Comparison of ENCODE assay signal across 8 cellular contexts in genomic region chr19:14118165-14119051, GRCh38. TPM values are rescaled to one million over a fixed set of nuclear protein-coding genes. Genes with fewer than 3 reads are reported as not detected.
DNase-seq lines count a peak whose midpoint lies in the region; ATAC-seq and TF ChIP-seq lines count a peak whose summit lies in the region.

No MANE protein-coding gene starts in this region.

- intact Hi-C loops in aorta (cut with DNase I): loop anchor here (5.0 kb wide), 1 partner anchor 36 kb away; no protein-coding TSS in a partner anchor

- H3K9me3 Mint-ChIP-seq in nephron progenitor cell: no peaks in the 10 kb centered on the region

- TF ChIP-seq CTCF in OCI-LY1 (IDR thresholded peaks at IDR 0.05; ENCODE audit: low read length): no peak
- TF ChIP-seq CTCF in foreskin keratinocyte (conservative IDR thresholded peaks at IDR 0.05): no peak
- TF ChIP-seq CTCF in nephron progenitor cell (IDR thresholded peaks at IDR 0.05): no peak

- H4K20me1 ChIP-seq in OCI-LY1 (ENCODE audit: insufficient read depth, low read length): no peaks in the 10 kb centered on the region

- H3K4me3 Mint-ChIP-seq in nephron progenitor cell: peak overlapping the region; percentile 88

- peaks cover 41% of the 10 kb centered on the region for H3K4me1 ChIP-seq in OCI-LY1 (ENCODE audit: insufficient read depth, low read length, severe bottlenecking)
- no peaks in the 10 kb centered on the region for H3K4me1 ChIP-seq in foreskin keratinocyte
- H3K4me1 ChIP-seq in aorta (ENCODE audit: control insufficient read depth in 1 of 2, insufficient read depth in 2 of 2, low read length in 2 of 2): no peaks in the 10 kb centered on the region

- DNase-seq in activated effector memory CD4-positive, alpha-beta T cell treated with anti-CD3 and anti-CD28 coated beads, Interleukin-2, amount 50 U/mL, for 16 hours: peak; percentile 70
- DNase-seq in foreskin keratinocyte (peak; percentile 24 to 38), nephron progenitor cell (no peak), aorta (peak; percentile 89 to 91), NCI-H1048 (lab: John Stamatoyannopoulos, UW) (no peak)

- ATAC-seq in GM18499 (IDR thresholded peaks at IDR 0.05; ENCODE audit: insufficient read depth, unreplicated experiment) (peak; percentile 1), HG02943 (IDR thresholded peaks at IDR 0.05; ENCODE audit: low read depth, unreplicated experiment) (peak; percentile 24), foreskin keratinocyte (no peak), aorta (ENCODE audit: low FRiP score) (peak; percentile 83)

- peak overlapping the region; percentile 75 for H3K9ac ChIP-seq in OCI-LY1 (ENCODE audit: low read length)

- H3K36me3 ChIP-seq in OCI-LY1 (ENCODE audit: insufficient read depth, low read length) (peaks cover 6% of the 10 kb centered on the region; the same call in 1 of the 2 replicates), aorta (ENCODE audit: control insufficient read depth in 1 of 2, insufficient read depth in 2 of 2, low read length in 1 of 2) (no peaks in the 10 kb centered on the region)

- H3K4me2 ChIP-seq in OCI-LY1 (ENCODE audit: low read length): peak overlapping the region; percentile 92

- H3K27ac ChIP-seq in OCI-LY1 (ENCODE audit: low read depth, low read length, poor library complexity, severe bottlenecking) (peak overlapping the region; percentile 63), foreskin keratinocyte (no peak overlapping the region), aorta (ENCODE audit: low read depth in 1 of 2, low read length in 2 of 2) (peak overlapping the region; percentile 94 to 97)

- H3K27ac Mint-ChIP-seq in nephron progenitor cell: peak overlapping the region; percentile 100

- H3K4me3 ChIP-seq in OCI-LY1 (ENCODE audit: low read depth, low read length, poor library complexity, severe bottlenecking) (peak overlapping the region; percentile 69), aorta (ENCODE audit: low read length in 2 of 2) (peak overlapping the region in 1 of 2 donors; percentile 0)

- H3F3A ChIP-seq in OCI-LY1 (ENCODE audit: insufficient read depth, low read length): 0 out of 2 replicates have a peak, but pooled peaks cover 4% of the 10 kb centered on the region

- H3K27me3 ChIP-seq in OCI-LY1 (ENCODE audit: insufficient read depth, low read length) (no peaks in the 10 kb centered on the region), foreskin keratinocyte (no peaks in the 10 kb centered on the region), aorta (ENCODE audit: control insufficient read depth in 1 of 2, insufficient read depth in 2 of 2, low read length in 1 of 2) (no peaks in the 10 kb centered on the region)

- H3K36me3 Mint-ChIP-seq in nephron progenitor cell (ENCODE audit: low read depth): peaks cover 9% of the 10 kb centered on the region

- H3K9me3 ChIP-seq in OCI-LY1 (ENCODE audit: low read length) (no peaks in the 10 kb centered on the region), aorta (ENCODE audit: control insufficient read depth, low read length) (no peaks in the 10 kb centered on the region)

- H3K27me3 Mint-ChIP-seq in nephron progenitor cell (ENCODE audit: low read depth, poor library complexity): peaks cover 2% of the 10 kb centered on the region

- H3K4me1 Mint-ChIP-seq in nephron progenitor cell: peaks cover 52% of the 10 kb centered on the region

- no peaks in the 10 kb centered on the region for H3K9me2 ChIP-seq in OCI-LY1 (ENCODE audit: low read depth, low read length)

- H3K79me2 ChIP-seq in OCI-LY1 (ENCODE audit: insufficient read depth, low read length): no peaks in the 10 kb centered on the region

- 4 to 6% methylated on average over 50 to 61 of the region's 61 CpGs for WGBS in aorta, 2 donors

- H2AFZ ChIP-seq in OCI-LY1 (ENCODE audit: low read length): no peak overlapping the region

RNA-seq across cellular contexts. Expression of gene PRKACA, which starts 0.8 kb away (rescaled TPM):
- total RNA-seq in foreskin keratinocyte (36.0 and 37.1 TPM in 2 replicates), aorta (100 to 1,000 TPM; 123 to 125 TPM)
- polyA plus RNA-seq in foreskin keratinocyte (35.2 and 40.0 TPM in 2 replicates), aorta (10 to 100 TPM; 53.7 to 56.3 TPM)

RNA-seq across cellular contexts. Expression of gene ASF1B, which starts 18.0 kb away (rescaled TPM):
- total RNA-seq in foreskin keratinocyte (30.4 and 37.9 TPM in 2 replicates), aorta (1 to 10 TPM; 1.4 to 2.0 TPM)
- polyA plus RNA-seq in foreskin keratinocyte (35.5 and 44.2 TPM in 2 replicates), aorta (1 to 10 TPM in 1 of 2 donors, under 1 TPM in 1; 0.49 to 1.3 TPM)

RNA-seq across cellular contexts. Expression of gene SAMD1, which starts 27.9 kb away (rescaled TPM):
- total RNA-seq in foreskin keratinocyte (32.3 and 34.2 TPM in 2 replicates), aorta (10 to 100 TPM; 28.1 to 32.9 TPM)
- polyA plus RNA-seq in foreskin keratinocyte (39.5 and 40.4 TPM in 2 replicates), aorta (10 to 100 TPM; 27.4 to 28.4 TPM)

RNA-seq across cellular contexts. Expression of gene C19orf67, which starts 32.8 kb away (rescaled TPM):
- total RNA-seq in foreskin keratinocyte (not detected in 2 replicates), aorta (not detected)
- polyA plus RNA-seq in foreskin keratinocyte (not detected in 2 replicates), aorta (not detected)

RNA-seq across cellular contexts. Expression of gene MISP3, which starts 45.8 kb away (rescaled TPM):
- total RNA-seq in foreskin keratinocyte: 0.78 and 1.3 TPM in 2 replicates
- 1.3 and 1.7 TPM in 2 replicates for polyA plus RNA-seq in foreskin keratinocyte
- 1 to 10 TPM; 1.2 to 2.2 TPM for total RNA-seq in aorta
- 1 to 10 TPM; 4.7 to 6.6 TPM for polyA plus RNA-seq in aorta

Comparison
In these comparisons a context has a peak if more than half of its experiments do, and no peak if none do; other contexts are left out.
1. DNase-seq: peak in activated effector memory CD4-positive, alpha-beta T cell treated with anti-CD3 and anti-CD28 coated beads, Interleukin-2, amount 50 U/mL, for 16 hours (single experiment), foreskin keratinocyte (2 of 2) and aorta (2 of 2); none in nephron progenitor cell (single experiment) and NCI-H1048 (single experiment).
2. RNA of gene ASF1B, which starts 18.0 kb away (total RNA-seq): 30.4 to 37.9 TPM in foreskin keratinocyte; 1.4 to 2.0 TPM in aorta; every median in the first group is over 10 times any median in the second.